Comparison of ENCODE assay signal across 1 cellular context in genomic region chr5:54873696-54874095, GRCh38.
TF ChIP-seq lines count a peak whose summit lies in the region.

No MANE protein-coding gene starts in this region.

TF ChIP-seq in IMR-90, 13 proteins besides CTCF, POLR2A, EP300 and RAD21:
- TF ChIP-seq SMC3 (IDR thresholded peaks at IDR 0.05; ENCODE audit: low read depth, low read length) (no peak), RFX5 (IDR thresholded peaks at IDR 0.05; ENCODE audit: low read depth, low read length) (no peak), BHLHE40 (IDR thresholded peaks at IDR 0.05; ENCODE audit: low read depth, low read length) (no peak), FOS (IDR thresholded peaks at IDR 0.05; ENCODE audit: low read depth, low read length) (no peak), CHD1 (IDR thresholded peaks at IDR 0.05; ENCODE audit: low read depth, low read length) (no peak), MAZ (IDR thresholded peaks at IDR 0.05; ENCODE audit: borderline replicate concordance, low read depth, low read length) (no peak), CEBPB (IDR thresholded peaks at IDR 0.05; ENCODE audit: low read depth, low read length) (no peak), RCOR1 (IDR thresholded peaks at IDR 0.05; ENCODE audit: insufficient replicate concordance, low read length) (no peak), MXI1 (IDR thresholded peaks at IDR 0.05; ENCODE audit: borderline replicate concordance, low read depth, low read length) (no peak), MAFK (IDR thresholded peaks at IDR 0.05; ENCODE audit: low read depth, low read length) (no peak), NFE2L2 (IDR thresholded peaks at IDR 0.05; ENCODE audit: low read depth, low read length) (no peak)
- TF ChIP-seq, protein P1, sequence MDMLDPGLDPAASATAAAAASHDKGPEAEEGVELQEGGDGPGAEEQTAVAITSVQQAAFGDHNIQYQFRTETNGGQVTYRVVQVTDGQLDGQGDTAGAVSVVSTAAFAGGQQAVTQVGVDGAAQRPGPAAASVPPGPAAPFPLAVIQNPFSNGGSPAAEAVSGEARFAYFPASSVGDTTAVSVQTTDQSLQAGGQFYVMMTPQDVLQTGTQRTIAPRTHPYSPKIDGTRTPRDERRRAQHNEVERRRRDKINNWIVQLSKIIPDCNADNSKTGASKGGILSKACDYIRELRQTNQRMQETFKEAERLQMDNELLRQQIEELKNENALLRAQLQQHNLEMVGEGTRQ (IDR thresholded peaks at IDR 0.05; ENCODE audit: low read depth, low read length) = no peak
- TF ChIP-seq, protein P2, sequence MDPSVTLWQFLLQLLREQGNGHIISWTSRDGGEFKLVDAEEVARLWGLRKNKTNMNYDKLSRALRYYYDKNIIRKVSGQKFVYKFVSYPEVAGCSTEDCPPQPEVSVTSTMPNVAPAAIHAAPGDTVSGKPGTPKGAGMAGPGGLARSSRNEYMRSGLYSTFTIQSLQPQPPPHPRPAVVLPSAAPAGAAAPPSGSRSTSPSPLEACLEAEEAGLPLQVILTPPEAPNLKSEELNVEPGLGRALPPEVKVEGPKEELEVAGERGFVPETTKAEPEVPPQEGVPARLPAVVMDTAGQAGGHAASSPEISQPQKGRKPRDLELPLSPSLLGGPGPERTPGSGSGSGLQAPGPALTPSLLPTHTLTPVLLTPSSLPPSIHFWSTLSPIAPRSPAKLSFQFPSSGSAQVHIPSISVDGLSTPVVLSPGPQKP (IDR thresholded peaks at IDR 0.05; ENCODE audit: borderline replicate concordance, low read depth, low read length) = no peak
